27 cellular contexts compared by ENCODE assay signal in genomic region chr2:219221956-219222518, GRCh38. TPM values are rescaled to one million over a fixed set of nuclear protein-coding genes. Genes with fewer than 3 reads are reported as not detected.
DNase-seq lines count a peak whose midpoint lies in the region; ATAC-seq and TF ChIP-seq lines count a peak whose summit lies in the region.
"Had no signal": no experiment of that assay in that cellular context is flagged by ENCODE, and none has a peak within 500 bp of the region (broad histone marks: within the 10 kb centered on the region; RNA-seq: fewer than 3 reads in every experiment).

No MANE protein-coding gene starts in this region.

- H3K4me1 Mint-ChIP-seq in activated T-cell treated with anti-CD3 and anti-CD28 coated beads, Interleukin-2, amount 50 U/mL, for 24 hours (ENCODE audit: low read depth): peaks cover 24% of the 10 kb centered on the region

- 93 to 97% (median 95%) methylated on average over 11 to 16 of the region's 16 CpGs for WGBS in spleen, 5 donors

- TF ChIP-seq CTCF in RWPE1 (conservative IDR thresholded peaks at IDR 0.05; ENCODE audit: low read depth) (no peak), spleen (IDR thresholded peaks at IDR 0.05 in 8 of 11, conservative IDR thresholded peaks at IDR 0.05 in 3 of 11) (no peak)

- peaks cover 0 to 78% (median 68%) of the 10 kb centered on the region in 6 donors for H3K36me3 ChIP-seq in spleen

- H3K9me3 Mint-ChIP-seq in activated T-cell treated with anti-CD3 and anti-CD28 coated beads, Interleukin-2, amount 50 U/mL, for 24 hours: no peaks in the 10 kb centered on the region
- H3K9me3 Mint-ChIP-seq: IgD-negative memory B cell had no signal

- intact Hi-C loops in spleen (cut with DNase I; ENCODE audit: low total_unique reads) (no loop called here), posterior vena cava (cut with DNase I) (no loop called here)

- H3K27ac Mint-ChIP-seq in activated T-cell treated with anti-CD3 and anti-CD28 coated beads, Interleukin-2, amount 50 U/mL, for 24 hours: peak overlapping the region; percentile 18
- H3K27ac Mint-ChIP-seq: IgD-negative memory B cell had no signal

- H3K27me3 ChIP-seq in spleen (replicated peaks in 1 of 7): no peaks in the 10 kb centered on the region
- H3K27me3 ChIP-seq: BLaER1 had no signal

- no peak overlapping the region for H3K4me3 Mint-ChIP-seq in activated T-cell treated with anti-CD3 and anti-CD28 coated beads, Interleukin-2, amount 50 U/mL, for 24 hours

- ATAC-seq in GM19463 (IDR thresholded peaks at IDR 0.05; ENCODE audit: unreplicated experiment): no peak
- ATAC-seq: GM12878 had no signal

- H3K4me3 ChIP-seq in spleen: no peak overlapping the region
- H3K4me3 ChIP-seq: BLaER1, GM12878 had no signal

- CTCF ChIA-PET in RWPE1 (lab: Yijun Ruan, JAX): no interaction called here

- POLR2A ChIA-PET in RWPE1 (lab: Yijun Ruan, JAX; ENCODE audit: low non-redundant PET): no interaction called here

- peaks cover 80% of the 10 kb centered on the region for H3K36me3 Mint-ChIP-seq in activated T-cell treated with anti-CD3 and anti-CD28 coated beads, Interleukin-2, amount 50 U/mL, for 24 hours (ENCODE audit: low read depth)
- H3K36me3 Mint-ChIP-seq: IgD-negative memory B cell had no signal

- DNase-seq in activated T-cell treated with anti-CD3 and anti-CD28 coated beads, Interleukin-2, amount 50 U/mL, for 24 hours: no peak
- no peak for DNase-seq in activated T-cell treated with anti-CD3 and anti-CD28 coated beads, Interleukin-2, amount 50 U/mL, for 1 hour
- DNase-seq in RWPE1 (ENCODE audit: low spot score): no peak
- DNase-seq in myocyte (ENCODE audit: low read depth): peak; percentile 87
- peak; percentile 71 for DNase-seq in spleen
- no peak for DNase-seq in posterior vena cava (ENCODE audit: low spot score)
- DNase-seq in T-helper 2 cell: no peak
- DNase-seq: 8988T; CD4-positive, CD25-positive, alpha-beta regulatory T cell; COR-L47; DMS79; EL; GDM1; HCEC 1CT; NCI-H1092; NCI-H1417 treated with DMSO at 0.1 percent for 48 hours; NCI-H187 treated with DMSO at 0.1 percent for 48 hours; NCI-H2107; NCI-H446 treated with DMSO at 0.1 percent for 48 hours; NCI-H526; NCI-H82; RPMI8226; SHP77 had no signal

- peaks cover 23 to 76% (median 46%) of the 10 kb centered on the region in 6 donors for H3K4me1 ChIP-seq in spleen

- H3K27me3 Mint-ChIP-seq in activated T-cell treated with anti-CD3 and anti-CD28 coated beads, Interleukin-2, amount 50 U/mL, for 24 hours: no peaks in the 10 kb centered on the region
- H3K27me3 Mint-ChIP-seq: CD4-positive, CD25-positive, alpha-beta regulatory T cell; IgD-negative memory B cell had no signal

- H3K27ac ChIP-seq in RWPE1 (peak overlapping the region; percentile 57), spleen (no peak overlapping the region)
- H3K27ac ChIP-seq: BLaER1 had no signal

- no peaks in the 10 kb centered on the region for H3K9me3 ChIP-seq in spleen
- H3K9me3 ChIP-seq: BLaER1 had no signal

- no peak for TF ChIP-seq POLR2A in spleen (IDR thresholded peaks at IDR 0.05)

RNA-seq across cellular contexts. Expression of gene ABCB6, which starts 3.3 kb away (rescaled TPM):
- total RNA-seq in myocyte: 29.7 and 46.2 TPM in 2 replicates
- 50.8 TPM for polyA plus RNA-seq in myocyte (2012)
- total RNA-seq in spleen: 10 to 100 TPM in 5 of 7 donors, 1 to 10 TPM in 2; 8.4 to 19.5 (median 11.4) TPM
- polyA plus RNA-seq in spleen: 10 to 100 TPM; 15.9 to 28.7 (median 28.0) TPM
- 10 to 100 TPM; 16.0 to 24.2 TPM for total RNA-seq in posterior vena cava

RNA-seq across cellular contexts. Expression of gene ATG9A, which starts 7.4 kb away (rescaled TPM):
- total RNA-seq in myocyte (97.6 and 108 TPM in 2 replicates), spleen (10 to 100 TPM; 34.7 to 68.2 (median 47.2) TPM), posterior vena cava (10 to 100 TPM; 28.5 to 38.5 TPM)
- 95.8 TPM for polyA plus RNA-seq in myocyte (2012)
- polyA plus RNA-seq in spleen: 10 to 100 TPM in 2 of 3 donors, 1 to 10 TPM in 1; 9.4 to 13.8 (median 12.6) TPM

RNA-seq across cellular contexts. Expression of gene ANKZF1, which starts 7.6 kb away (rescaled TPM):
- total RNA-seq in myocyte (27.9 and 36.4 TPM in 2 replicates), spleen (100 to 1,000 TPM in 1 of 7 donors, 10 to 100 TPM in 6; 68.3 to 141 (median 74.0) TPM), posterior vena cava (10 to 100 TPM; 11.5 to 24.2 TPM)
- 23.4 TPM for polyA plus RNA-seq in myocyte (2012)
- polyA plus RNA-seq in spleen: 10 to 100 TPM; 30.5 to 70.2 (median 54.7) TPM

RNA-seq across cellular contexts. Expression of gene ZFAND2B, which starts 15.5 kb away (rescaled TPM):
- total RNA-seq in myocyte: 43.0 and 50.1 TPM in 2 replicates
- 40.1 TPM for polyA plus RNA-seq in myocyte (2012)
- 10 to 100 TPM; 46.3 to 77.7 (median 49.8) TPM for total RNA-seq in spleen
- polyA plus RNA-seq in spleen: 10 to 100 TPM; 39.4 to 63.6 (median 55.0) TPM
- 10 to 100 TPM; 33.8 to 34.7 TPM for total RNA-seq in posterior vena cava

RNA-seq across cellular contexts. Expression of gene GLB1L, which starts 23.2 kb away (rescaled TPM):
- 3.5 and 4.6 TPM in 2 replicates for total RNA-seq in myocyte
- 7.6 TPM for polyA plus RNA-seq in myocyte (2012)
- 1 to 10 TPM; 2.3 to 9.6 (median 8.9) TPM for total RNA-seq in spleen
- 1 to 10 TPM; 3.0 to 4.1 (median 3.6) TPM for polyA plus RNA-seq in spleen
- total RNA-seq in posterior vena cava: 1 to 10 TPM; 5.3 to 7.5 TPM
- polyA plus RNA-seq: IgD-negative memory B cell had no signal

Comparison
In these comparisons a context has a peak if more than half of its experiments do, and no peak if none do; other contexts are left out.
1. DNase-seq: peak in myocyte (single experiment) and spleen (single experiment); none in activated T-cell treated with anti-CD3 and anti-CD28 coated beads, Interleukin-2, amount 50 U/mL, for 24 hours (single experiment), activated T-cell treated with anti-CD3 and anti-CD28 coated beads, Interleukin-2, amount 50 U/mL, for 1 hour (single experiment), RWPE1 (single experiment), posterior vena cava (single experiment) and T-helper 2 cell (0 of 5).